In the genomic region with DNA sequence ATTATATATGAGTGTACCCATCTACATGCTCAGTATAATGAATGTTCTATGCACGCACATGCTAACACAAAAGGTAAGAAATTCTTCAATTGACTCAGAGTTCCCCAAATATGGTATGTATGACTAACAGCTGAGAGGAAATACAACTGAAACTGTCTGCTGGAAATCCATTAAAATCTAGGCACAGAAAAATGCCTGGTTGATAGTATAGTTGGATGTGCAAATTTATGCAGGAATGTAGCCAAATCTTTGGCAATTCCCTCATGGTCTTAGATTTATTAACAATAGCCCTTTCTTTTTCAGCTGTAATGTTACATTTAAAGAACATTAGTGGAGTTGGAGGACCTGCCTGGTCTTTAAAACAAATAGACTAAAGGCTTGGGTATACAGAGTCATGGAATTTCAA, we compare ENCODE assay signal across 8 cellular contexts. TPM values are rescaled to one million over a fixed set of nuclear protein-coding genes. Genes with fewer than 3 reads are reported as not detected.
DNase-seq lines count a peak whose midpoint lies in the region; ATAC-seq and TF ChIP-seq lines count a peak whose summit lies in the region.

No MANE protein-coding gene starts in this region.

- no peak overlapping the region for H3K4me3 ChIP-seq in AG10803 (ENCODE audit: low read length)

- peak overlapping the region; percentile 46 for H3K4me3 Mint-ChIP-seq in T-helper 1 cell treated with Interleukin-12 subunit alpha and Interleukin-12 subunit beta and Interleukin-4 antibody, amounts not matched to agents 30 μg/mL and 1 μg/mL, for 36 hours
- peak overlapping the region; percentile 49 for H3K4me3 Mint-ChIP-seq in neural crest cell

- peaks cover 36% of the 10 kb centered on the region for H3K36me3 Mint-ChIP-seq in T-helper 1 cell treated with Interleukin-12 subunit alpha and Interleukin-12 subunit beta and Interleukin-4 antibody, amounts not matched to agents 30 μg/mL and 1 μg/mL, for 36 hours (ENCODE audit: low read depth)
- H3K36me3 Mint-ChIP-seq in neural crest cell (ENCODE audit: low read depth), result peaks cover under 1% of the 10 kb centered on the region

- no peaks in the 10 kb centered on the region for H3K9me3 Mint-ChIP-seq in T-helper 1 cell treated with Interleukin-12 subunit alpha and Interleukin-12 subunit beta and Interleukin-4 antibody, amounts not matched to agents 30 μg/mL and 1 μg/mL, for 36 hours
- no peaks in the 10 kb centered on the region for H3K9me3 Mint-ChIP-seq in neural crest cell

- H3K27me3 Mint-ChIP-seq in T-helper 1 cell treated with Interleukin-12 subunit alpha and Interleukin-12 subunit beta and Interleukin-4 antibody, amounts not matched to agents 30 μg/mL and 1 μg/mL, for 36 hours (ENCODE audit: low read depth), result no peaks in the 10 kb centered on the region
- no peaks in the 10 kb centered on the region for H3K27me3 Mint-ChIP-seq in neural crest cell (ENCODE audit: low read depth)

- TF ChIP-seq CTCF in AG10803 (conservative IDR thresholded peaks at IDR 0.05; ENCODE audit: low read length) (no peak), neural crest cell (conservative IDR thresholded peaks at IDR 0.05) (no peak)

- peak overlapping the region; percentile 70 for H3K27ac Mint-ChIP-seq in T-helper 1 cell treated with Interleukin-12 subunit alpha and Interleukin-12 subunit beta and Interleukin-4 antibody, amounts not matched to agents 30 μg/mL and 1 μg/mL, for 36 hours
- H3K27ac Mint-ChIP-seq in neural crest cell (ENCODE audit: unreplicated experiment), result peak overlapping the region; percentile 22

- DNase-seq in AG10803 (ENCODE audit: low read depth), result peak; percentile 69
- no peak for DNase-seq in neural crest cell (ENCODE audit: low read depth, low spot score)
- no peak for DNase-seq in NCI-H2081 treated with DMSO at 0.1 percent for 48 hours (lab: John Stamatoyannopoulos, UW)
- no peak for DNase-seq in SK-N-DZ (ENCODE audit: low spot score)
- no peak for DNase-seq in NCI-H2171 treated with DMSO at 0.1 percent for 48 hours (lab: John Stamatoyannopoulos, UW)

- ATAC-seq in GM18873 (IDR thresholded peaks at IDR 0.05; ENCODE audit: low FRiP score, unreplicated experiment), result peak; percentile 79
- ATAC-seq in HG03064 (IDR thresholded peaks at IDR 0.05; ENCODE audit: low read depth, unreplicated experiment), result peak; percentile 68

- peaks cover 42% of the 10 kb centered on the region for H3K4me1 Mint-ChIP-seq in T-helper 1 cell treated with Interleukin-12 subunit alpha and Interleukin-12 subunit beta and Interleukin-4 antibody, amounts not matched to agents 30 μg/mL and 1 μg/mL, for 36 hours (ENCODE audit: low read depth)
- peaks cover 44% of the 10 kb centered on the region for H3K4me1 Mint-ChIP-seq in neural crest cell

RNA-seq across cellular contexts. Expression of gene CAMK2D, which starts 5.5 kb away (rescaled TPM):
- 32.8 and 33.7 TPM in 2 replicates for total RNA-seq in neural crest cell
- polyA plus RNA-seq in SK-N-DZ (2014; cell fraction: cytosol; rRNA removed), result 12.0 and 12.3 TPM in 2 replicates
- polyA plus RNA-seq in SK-N-DZ (2014; cell fraction: nucleus; rRNA removed), result 7.2 and 9.5 TPM in 2 replicates
